ENCODE assay signal across 11 cellular contexts in the genomic region with DNA sequence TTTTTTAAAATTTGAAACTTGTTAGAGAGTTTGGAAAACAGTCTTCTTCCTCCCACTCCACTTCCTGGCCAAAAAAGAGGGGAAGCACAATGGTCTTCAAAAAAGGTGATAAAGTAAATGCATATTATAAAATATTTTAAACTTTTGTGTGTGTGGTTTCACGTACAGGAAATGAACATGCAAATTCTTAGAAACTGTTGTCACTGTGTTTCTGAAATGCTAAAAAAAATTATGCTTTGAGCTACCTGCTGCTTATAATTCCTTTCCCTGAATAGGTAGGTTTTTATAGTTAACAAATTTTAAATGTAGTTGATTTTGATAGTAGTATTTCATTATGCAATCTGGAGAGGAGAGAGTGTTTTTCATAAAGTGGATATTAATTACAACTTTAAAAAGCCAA. TPM values are rescaled to one million over a fixed set of nuclear protein-coding genes. Genes with fewer than 3 reads are reported as not detected.
DNase-seq lines count a peak whose midpoint lies in the region; ATAC-seq and TF ChIP-seq lines count a peak whose summit lies in the region.
"Had no signal": no experiment of that assay in that cellular context is flagged by ENCODE, and none has a peak within 500 bp of the region (broad histone marks: within the 10 kb centered on the region; RNA-seq: fewer than 3 reads in every experiment).

No MANE protein-coding gene starts in this region.

- H3K36me3 Mint-ChIP-seq in CD4-positive, alpha-beta memory T cell, result peaks cover 11 to 34% of the 10 kb centered on the region in 2 donors
- peaks cover 48% of the 10 kb centered on the region for H3K36me3 Mint-ChIP-seq in nephron progenitor cell (ENCODE audit: low read depth)

- H3K4me1 ChIP-seq in CD4-positive, alpha-beta memory T cell (ENCODE audit: insufficient read depth, low read length), result peaks cover 70% of the 10 kb centered on the region
- H3K4me1 ChIP-seq in adipocyte (ENCODE audit: control insufficient read depth, insufficient read depth, low read length) (peaks cover 48% of the 10 kb centered on the region), muscle layer of duodenum (ENCODE audit: control insufficient read depth in 1 of 2, insufficient read depth in 2 of 2, low read length in 2 of 2) (peaks cover 5 to 38% of the 10 kb centered on the region in 2 donors)

- intact Hi-C loops in CD4-positive, alpha-beta memory T cell (cut with micrococcal nuclease), result no loop called here

- no peaks in the 10 kb centered on the region for H3K9me3 ChIP-seq in CD4-positive, alpha-beta memory T cell (ENCODE audit: control insufficient read depth in 1 of 2, low read length in 2 of 2)
- H3K9me3 ChIP-seq in adipocyte (ENCODE audit: control insufficient read depth, low read length) (no peaks in the 10 kb centered on the region), muscle layer of duodenum (ENCODE audit: control insufficient read depth in 1 of 2, low read length in 2 of 2) (no peaks in the 10 kb centered on the region)

- peak overlapping the region; percentile 89 for H3K27ac ChIP-seq in CD4-positive, alpha-beta memory T cell (ENCODE audit: low read depth, low read length)
- H3K27ac ChIP-seq in muscle layer of duodenum (ENCODE audit: low read length), result peak overlapping the region; percentile 63
- H3K27ac ChIP-seq: parathyroid adenoma had no signal

- no peak for ATAC-seq in activated CD4-positive, CD25-positive, alpha-beta regulatory T cell treated with anti-CD3 and anti-CD28 coated beads, Interleukin-2, amount 50 U/mL, for 24 hours
- no peak for ATAC-seq in GM19351 (IDR thresholded peaks at IDR 0.05; ENCODE audit: unreplicated experiment)
- ATAC-seq: Right ventricle myocardium inferior had no signal

- CTCF ChIA-PET in CD4-positive, alpha-beta memory T cell (lab: Charles Lee; ENCODE audit: partially characterized antibody), result interaction anchor here (1.1 to 1.5 kb wide), 3 partner anchors 12 to 95 kb away, joined by 3 to 6 read pairs (median 6); partner anchors contain the start of gene TM7SF3

- TF ChIP-seq CTCF in nephron progenitor cell (IDR thresholded peaks at IDR 0.05), result no peak

- H3K36me3 ChIP-seq in CD4-positive, alpha-beta memory T cell (ENCODE audit: insufficient read depth, low read length), result no peaks in the 10 kb centered on the region
- H3K36me3 ChIP-seq in adipocyte (ENCODE audit: control insufficient read depth, insufficient read depth, low read length, severe bottlenecking) (no peaks in the 10 kb centered on the region), muscle layer of duodenum (ENCODE audit: control insufficient read depth in 1 of 2, insufficient read depth in 2 of 2, low read length in 2 of 2) (no peaks in the 10 kb centered on the region)

- peak overlapping the region; percentile 88 to 99 (median 90) for H3K27ac Mint-ChIP-seq in CD4-positive, alpha-beta memory T cell
- no peak overlapping the region for H3K27ac Mint-ChIP-seq in nephron progenitor cell

- peak overlapping the region; percentile 99 for H3K9ac ChIP-seq in adipocyte (ENCODE audit: low read length)
- H3K9ac ChIP-seq: parathyroid adenoma had no signal

- peaks cover 38 to 74% (median 48%) of the 10 kb centered on the region in 4 donors for H3K4me1 Mint-ChIP-seq in CD4-positive, alpha-beta memory T cell
- H3K4me1 Mint-ChIP-seq in nephron progenitor cell, result peaks cover 34% of the 10 kb centered on the region

- H3K9me3 Mint-ChIP-seq in CD4-positive, alpha-beta memory T cell, result no peaks in the 10 kb centered on the region
- H3K9me3 Mint-ChIP-seq in nephron progenitor cell, result peaks cover 38% of the 10 kb centered on the region

- peak overlapping the region; percentile 25 to 30 for H3K4me3 ChIP-seq in CD4-positive, alpha-beta memory T cell (ENCODE audit: low read length in 2 of 2)
- H3K4me3 ChIP-seq in adipocyte (ENCODE audit: low read length), result peak overlapping the region; percentile 100
- H3K4me3 ChIP-seq in muscle layer of duodenum (ENCODE audit: low read depth in 1 of 2, low read length in 2 of 2), result no peak overlapping the region

- DNase-seq in CD4-positive, alpha-beta memory T cell, result peak in 2 of 5 donors; percentile 30 to 34
- DNase-seq in KBM-7, result peak; percentile 20
- no peak for DNase-seq in adipocyte (ENCODE audit: low read depth)
- DNase-seq in COLO829 (ENCODE audit: low spot score), result no peak
- DNase-seq in nephron progenitor cell, result no peak
- DNase-seq: DMS53 had no signal

- peak overlapping the region; percentile 86 to 99 (median 92) for H3K4me3 Mint-ChIP-seq in CD4-positive, alpha-beta memory T cell
- H3K4me3 Mint-ChIP-seq in nephron progenitor cell, result no peak overlapping the region

- in situ Hi-C loops in KBM-7 (cut with MboI; ENCODE audit: low pct_unique_long_range_greater_than_20kb, low sequenced_read_pairs), result no loop called here

- H3K27me3 Mint-ChIP-seq in CD4-positive, alpha-beta memory T cell, result no peaks in the 10 kb centered on the region
- H3K27me3 Mint-ChIP-seq in nephron progenitor cell (ENCODE audit: low read depth, poor library complexity), result no peaks in the 10 kb centered on the region

- H3K27me3 ChIP-seq in CD4-positive, alpha-beta memory T cell (ENCODE audit: insufficient read depth, low read length), result no peaks in the 10 kb centered on the region
- H3K27me3 ChIP-seq in adipocyte (replicated peaks; ENCODE audit: control insufficient read depth, insufficient read depth, low read length), result no peaks in the 10 kb centered on the region
- H3K27me3 ChIP-seq in muscle layer of duodenum (ENCODE audit: low read depth, low read length), result no peaks in the 10 kb centered on the region

- POLR2A ChIA-PET in CD4-positive, alpha-beta memory T cell (lab: Charles Lee; ENCODE audit: partially characterized antibody), result interaction anchor here (1.0 to 1.6 kb wide), 5 partner anchors 11 to 108 kb away, joined by 3 to 6 read pairs (median 5); partner anchors contain the start of genes ITPR2, MED21 and TM7SF3

RNA-seq across cellular contexts. Expression of gene FGFR1OP2, which starts 3.0 kb away (rescaled TPM):
- 10 to 100 TPM; 92.2 to 94.2 TPM for total RNA-seq in CD4-positive, alpha-beta memory T cell
- 100 to 1,000 TPM; 106 to 111 TPM for polyA plus RNA-seq in CD4-positive, alpha-beta memory T cell

RNA-seq across cellular contexts. Expression of gene INTS13, which starts 3.5 kb away (rescaled TPM):
- total RNA-seq in CD4-positive, alpha-beta memory T cell, result 10 to 100 TPM; 25.6 to 28.7 TPM
- polyA plus RNA-seq in CD4-positive, alpha-beta memory T cell, result 10 to 100 TPM; 20.6 to 23.7 TPM

Comparison
In these comparisons a context has a peak if more than half of its experiments do, and no peak if none do; other contexts are left out.
1. H3K4me3 ChIP-seq: peak in CD4-positive, alpha-beta memory T cell (2 of 2) and adipocyte (single experiment); none in muscle layer of duodenum (0 of 2).